Comparison of ENCODE assay signal across 19 cellular contexts in genomic region chr14:31945701-31946100, GRCh38.
A peak's percentile ranks its signal among the peaks of the same experiment; 100 is the strongest.
DNase-seq lines count a peak whose midpoint lies in the region; ATAC-seq lines count a peak whose summit lies in the region.
"Had no signal": no experiment of that assay in that cellular context is flagged by ENCODE, and none has a peak within 500 bp of the region (broad histone marks: within the 10 kb centered on the region; RNA-seq: fewer than 3 reads in every experiment).

No MANE protein-coding gene starts in this region.

- intact Hi-C loops in left colon (cut with DNase I, micrococcal nuclease), result no loop called here

- CTCF ChIA-PET in T-cell (lab: Charles Lee), result interaction anchor here in 1 of 2 donors (1.0 kb wide), 1 partner anchor 307 kb away, joined by 3 read pairs; no protein-coding TSS in a partner anchor

- POLR2A ChIA-PET in T-cell (lab: Charles Lee), result no interaction called here

- H3K36me3 Mint-ChIP-seq in T-cell, result no peaks in the 10 kb centered on the region

- H3K27ac Mint-ChIP-seq in T-cell, result peak overlapping the region; percentile 56 to 75
- H3K27ac Mint-ChIP-seq: activated T-cell treated with anti-CD3 and anti-CD28 coated beads, Interleukin-2, amount 50 U/mL, for 72 hours; nephron had no signal

- no peak overlapping the region for H3K4me3 Mint-ChIP-seq in T-cell
- H3K4me3 Mint-ChIP-seq: activated T-cell treated with anti-CD3 and anti-CD28 coated beads, Interleukin-2, amount 50 U/mL, for 72 hours; nephron had no signal

- DNase-seq in DMS 273 (lab: John Stamatoyannopoulos, UW; ENCODE audit: unreplicated experiment), result peak; percentile 30
- DNase-seq in DMS 273 treated with DMSO at 0.1 percent for 48 hours (lab: John Stamatoyannopoulos, UW), result no peak
- peak; percentile 63 for DNase-seq in DMS153 (lab: John Stamatoyannopoulos, UW)
- DNase-seq in T-cell, result no peak
- DNase-seq in left colon, result peak; percentile 62 to 72
- DNase-seq in germinal center (ENCODE audit: low spot score), result no peak
- DNase-seq: activated T-cell treated with anti-CD3 and anti-CD28 coated beads, Interleukin-2, amount 50 U/mL, for 72 hours; cerebellar nuclear complex; EL; heart left ventricle; NCI-H1092 treated with DMSO at 0.1 percent for 48 hours; NCI-H1930; NCI-H2227 treated with DMSO at 0.1 percent for 48 hours; NCI-H526 treated with DMSO at 0.1 percent for 48 hours; stimulated activated CD4-positive, alpha-beta T cell treated with anti-CD3 and anti-CD28 coated beads, Interleukin-4, amount 100 ng/mL, for 4 hours had no signal

- peaks cover 0 to 5% of the 10 kb centered on the region in 2 donors for H3K27me3 Mint-ChIP-seq in T-cell
- H3K27me3 Mint-ChIP-seq: activated B cell treated with CpG ODN at 0.5 μM for 24 hours had no signal

- H3K4me1 Mint-ChIP-seq in T-cell, result peaks cover 11 to 47% (median 36%) of the 10 kb centered on the region in 3 donors

- no peaks in the 10 kb centered on the region for H3K9me3 Mint-ChIP-seq in T-cell
- H3K9me3 Mint-ChIP-seq: activated B cell treated with CpG ODN at 0.5 μM for 24 hours; activated T-cell treated with anti-CD3 and anti-CD28 coated beads, Interleukin-2, amount 50 U/mL, for 72 hours; nephron had no signal

- ATAC-seq in T-cell (replicated peaks in 1 of 4) (no peak), left colon (peak; percentile 49), GM18858 (IDR thresholded peaks at IDR 0.05; ENCODE audit: unreplicated experiment) (no peak), HG03135 (IDR thresholded peaks at IDR 0.05; ENCODE audit: unreplicated experiment) (no peak)

Comparison
In these comparisons a context has a peak if more than half of its experiments do, and no peak if none do; other contexts are left out.
1. DNase-seq: peak in DMS 273 (single experiment), DMS153 (single experiment) and left colon (2 of 2); none in DMS 273 treated with DMSO at 0.1 percent for 48 hours (single experiment), T-cell (0 of 34) and germinal center (single experiment).